ENCODE assay signal across 21 cellular contexts in genomic region chr1:18573170-18573569, GRCh38. TPM values are rescaled to one million over a fixed set of nuclear protein-coding genes. Genes with fewer than 3 reads are reported as not detected.
DNase-seq lines count a peak whose midpoint lies in the region; ATAC-seq and TF ChIP-seq lines count a peak whose summit lies in the region.
"Had no signal": no experiment of that assay in that cellular context is flagged by ENCODE, and none has a peak within 500 bp of the region (broad histone marks: within the 10 kb centered on the region; RNA-seq: fewer than 3 reads in every experiment).

No MANE protein-coding gene starts in this region.

- no peaks in the 10 kb centered on the region for H3F3A ChIP-seq in GM23248 (ENCODE audit: insufficient read depth)

- peaks cover 19 to 26% (median 21%) of the 10 kb centered on the region in 10 experiments for H3K4me1 ChIP-seq in BLaER1 treated with 17β-estradiol and CSF1 and Interleukin-3, amounts not matched to agents 10 nM and 100 nM
- H3K4me1 ChIP-seq in GM23248 (ENCODE audit: insufficient read depth): no peaks in the 10 kb centered on the region

- no peaks in the 10 kb centered on the region for H3K9me3 Mint-ChIP-seq in nephron progenitor cell
- H3K9me3 Mint-ChIP-seq: GM23338 had no signal

- H3K27me3 Mint-ChIP-seq in nephron progenitor cell (ENCODE audit: low read depth, poor library complexity): peaks cover 45% of the 10 kb centered on the region

- H2AFZ ChIP-seq in GM23248: no peak overlapping the region
- H2AFZ ChIP-seq: GM23338 had no signal

- no peaks in the 10 kb centered on the region for H3K9me2 ChIP-seq in GM23248 (ENCODE audit: insufficient read depth)

- H3K9me3 ChIP-seq in BLaER1 treated with 17β-estradiol and CSF1 and Interleukin-3, amounts not matched to agents 10 nM and 100 nM (replicated peaks in 1 of 11): peaks cover 0 to 4% (median 0%) of the 10 kb centered on the region in 11 experiments; a peak in 1 of 22 replicates
- H3K9me3 ChIP-seq in GM23248 (ENCODE audit: low read depth): no peaks in the 10 kb centered on the region

- H3K4me3 ChIP-seq in BLaER1 treated with 17β-estradiol and CSF1 and Interleukin-3, amounts not matched to agents 10 nM and 100 nM: no peak overlapping the region
- no peak overlapping the region for H3K4me3 ChIP-seq in GM23248
- H3K4me3 ChIP-seq: GM23338 had no signal

- H3K4me2 ChIP-seq in BLaER1 treated with 17β-estradiol and CSF1 and Interleukin-3, amounts not matched to agents 10 nM and 100 nM: peak overlapping the region; percentile 30 to 55 (median 43); a peak in 17 of 22 replicates
- H3K4me2 ChIP-seq in GM23248 (ENCODE audit: unreplicated experiment): no peak overlapping the region
- H3K4me2 ChIP-seq: GM23338 had no signal

- H3K4me1 Mint-ChIP-seq in nephron progenitor cell: peaks cover 12% of the 10 kb centered on the region

- H3K27ac Mint-ChIP-seq in nephron progenitor cell: peak overlapping the region; percentile 30
- H3K27ac Mint-ChIP-seq: CD4-positive, CD25-positive, alpha-beta regulatory T cell; GM23338; T-helper 17 cell had no signal

- H3K79me2 ChIP-seq in GM23248 (ENCODE audit: insufficient read depth): no peaks in the 10 kb centered on the region

- no peaks in the 10 kb centered on the region for H3K36me3 Mint-ChIP-seq in nephron progenitor cell (ENCODE audit: low read depth)
- H3K36me3 Mint-ChIP-seq: CD4-positive, CD25-positive, alpha-beta regulatory T cell had no signal

- WGBS in GM23248 (ENCODE audit: low coverage in 1 of 2, low lambda C conversion rate in 2 of 2, missing lambda C conversion rate in 2 of 2), 2 experiments: 58 to 72% methylated on average over 6 to 8 of the region's 8 CpGs

- H3K4me3 Mint-ChIP-seq in nephron progenitor cell: no peak overlapping the region
- H3K4me3 Mint-ChIP-seq: CD4-positive, CD25-positive, alpha-beta regulatory T cell; GM23338; T-helper 17 cell had no signal

- intact Hi-C loops in left ventricle myocardium superior (cut with micrococcal nuclease): no loop called here

- in situ Hi-C loops in GM23248 (cut with MboI): no loop called here

- H3K27ac ChIP-seq in BLaER1 treated with 17β-estradiol and CSF1 and Interleukin-3, amounts not matched to agents 10 nM and 100 nM: no peak overlapping the region
- no peak overlapping the region for H3K27ac ChIP-seq in GM23248

- no peak overlapping the region for H3K9ac ChIP-seq in BLaER1 treated with 17β-estradiol and CSF1 and Interleukin-3, amounts not matched to agents 10 nM and 100 nM
- H3K9ac ChIP-seq in GM23248: no peak overlapping the region

- DNase-seq in MV-4-11 (lab: John Stamatoyannopoulos, UW) (peak; percentile 36), RPMI8226 (peak; percentile 44), nephron progenitor cell (no peak), GM23248 (no peak), left ventricle myocardium superior (no peak)
- DNase-seq: CD4-positive, CD25-positive, alpha-beta regulatory T cell; EL; HCEC 1CT; KG1; NCI-H1092; NCI-H1436 treated with DMSO at 0.1 percent for 48 hours; NCI-H2029; NCI-H2227 treated with DMSO at 0.1 percent for 48 hours; NCI-H510A; SW 1271; T-helper 17 cell had no signal

- H4K20me1 ChIP-seq in BLaER1 treated with 17β-estradiol and CSF1 and Interleukin-3, amounts not matched to agents 10 nM and 100 nM: peaks cover 0 to 12% (median 0%) of the 10 kb centered on the region in 11 experiments; a peak in 3 of 22 replicates
- H4K20me1 ChIP-seq in GM23248 (ENCODE audit: insufficient read depth): no peaks in the 10 kb centered on the region

- no peaks in the 10 kb centered on the region for H3K36me3 ChIP-seq in BLaER1 treated with 17β-estradiol and CSF1 and Interleukin-3, amounts not matched to agents 10 nM and 100 nM
- H3K36me3 ChIP-seq in GM23248 (ENCODE audit: low read depth): no peaks in the 10 kb centered on the region

- ATAC-seq in GM19328 (IDR thresholded peaks at IDR 0.05; ENCODE audit: unreplicated experiment): no peak
- no peak for ATAC-seq in left ventricle myocardium superior
- ATAC-seq: GM23338, Right ventricle myocardium inferior, T-helper 17 cell had no signal

- H3K27me3 ChIP-seq in BLaER1 treated with 17β-estradiol and CSF1 and Interleukin-3, amounts not matched to agents 10 nM and 100 nM: no peaks in the 10 kb centered on the region
- H3K27me3 ChIP-seq in GM23248 (replicated peaks; ENCODE audit: insufficient read depth): no peaks in the 10 kb centered on the region

- no peak for TF ChIP-seq CTCF in nephron progenitor cell (IDR thresholded peaks at IDR 0.05)

RNA-seq across cellular contexts. Expression of gene PAX7, which starts 57.5 kb away (rescaled TPM):
- total RNA-seq in GM23248 (2014; rRNA removed; shearing (Covaris generic)): not detected in 2 replicates
- not detected in 2 replicates for polyA plus RNA-seq in GM23248 (2016; fragmentation: Nextera tagmentation; extraction: Ambion mirVana)
- not detected for total RNA-seq in left ventricle myocardium superior
- total RNA-seq: CD4-positive, CD25-positive, alpha-beta regulatory T cell; HT1080; Right ventricle myocardium inferior; T-helper 17 cell had no signal
- polyA plus RNA-seq: CD4-positive, CD25-positive, alpha-beta regulatory T cell; GM23338 had no signal

Comparison
In these comparisons a context has a peak if more than half of its experiments do, and no peak if none do; other contexts are left out.
1. DNase-seq: peak in MV-4-11 (single experiment) and RPMI8226 (single experiment); none in nephron progenitor cell (single experiment), GM23248 (single experiment) and left ventricle myocardium superior (single experiment).